Comparison of ENCODE assay signal across 13 cellular contexts in the genomic region with DNA sequence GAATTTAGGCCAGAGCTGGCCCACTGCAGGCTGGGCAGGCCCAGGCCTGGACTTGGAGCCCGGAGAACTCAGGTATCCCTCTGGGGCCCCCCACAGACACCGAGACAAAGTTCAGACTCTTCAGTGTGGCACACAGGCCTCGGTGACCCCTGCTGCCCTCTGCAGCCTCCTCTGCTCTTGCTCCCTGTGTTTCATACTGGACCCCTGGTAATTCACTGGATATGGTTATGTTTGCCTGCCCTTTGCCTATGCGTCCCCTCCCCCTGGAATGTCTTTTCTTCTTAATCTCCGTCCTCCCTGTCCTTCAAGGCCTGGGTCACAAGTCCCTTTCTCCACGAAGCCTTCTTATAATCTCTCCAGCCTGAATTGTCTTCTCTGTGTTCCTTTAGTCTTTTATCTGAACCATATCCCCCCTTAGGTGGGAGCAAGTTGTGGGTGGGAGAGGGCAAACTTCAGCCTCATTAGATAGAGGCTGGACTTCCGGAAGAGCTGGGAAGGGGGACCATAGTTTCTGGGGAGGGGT. TPM values are rescaled to one million over a fixed set of nuclear protein-coding genes. Genes with fewer than 3 reads are reported as not detected.
DNase-seq lines count a peak whose midpoint lies in the region; ATAC-seq and TF ChIP-seq lines count a peak whose summit lies in the region.
"Had no signal": no experiment of that assay in that cellular context is flagged by ENCODE, and none has a peak within 500 bp of the region (broad histone marks: within the 10 kb centered on the region; RNA-seq: fewer than 3 reads in every experiment).

No MANE protein-coding gene starts in this region.

- H2AFZ ChIP-seq in mesenchymal stem cell (ENCODE audit: low read depth, low read length), result no peak overlapping the region

- H3K79me1 ChIP-seq in mesenchymal stem cell (replicated peaks; ENCODE audit: low read length, poor library complexity, severe bottlenecking), result peaks cover 55% of the 10 kb centered on the region

- peak overlapping the region; percentile 83 for H3K9ac ChIP-seq in mesenchymal stem cell (ENCODE audit: low read length)

- POLR2A ChIA-PET in activated CD4-positive, alpha-beta T cell treated with anti-CD3 and anti-CD28 coated beads, Interleukin-2, amount 10 ng/mL, durations not matched to agents 7 days and 5 days (lab: Charles Lee), result no interaction called here

- H3K27me3 Mint-ChIP-seq in chondrocyte (ENCODE audit: low read depth), result no peaks in the 10 kb centered on the region
- peaks cover 21% of the 10 kb centered on the region for H3K27me3 Mint-ChIP-seq in activated CD4-positive, alpha-beta T cell treated with anti-CD3 and anti-CD28 coated beads, Interleukin-2, amount 10 ng/mL, durations not matched to agents 7 days and 5 days

- H3K27me3 ChIP-seq in H7 (ENCODE audit: control insufficient read depth, insufficient read depth, low read length) (peaks cover 17% of the 10 kb centered on the region), mesenchymal stem cell (ENCODE audit: control insufficient read depth in 1 of 2, insufficient read depth in 1 of 2, low read length in 2 of 2) (no peaks in the 10 kb centered on the region)
- H3K27me3 ChIP-seq: SJCRH30 had no signal

- no peak for ATAC-seq in stimulated activated effector memory CD8-positive, alpha-beta T cell treated with anti-CD3 and anti-CD28 coated beads, Interleukin-12 subunit alpha, Interleukin-12 subunit beta, amount 100 ng/mL, for 72 hours
- ATAC-seq in mucosa of descending colon, result no peak
- ATAC-seq in HG02571 (IDR thresholded peaks at IDR 0.05; ENCODE audit: unreplicated experiment), result no peak

- peak overlapping the region in 1 of 2 experiments; percentile 37 for H3K4ac ChIP-seq in mesenchymal stem cell (ENCODE audit: low read depth in 1 of 2, low read length in 2 of 2)

- H3K36me3 ChIP-seq in H7 (replicated peaks; ENCODE audit: control insufficient read depth, insufficient read depth, low read length) (no peaks in the 10 kb centered on the region), mesenchymal stem cell (ENCODE audit: control insufficient read depth in 1 of 2, insufficient read depth in 2 of 2, low read depth in 1 of 2, low read length in 2 of 2) (peaks cover 32 to 41% of the 10 kb centered on the region in 2 experiments), mucosa of descending colon (ENCODE audit: low read depth) (no peaks in the 10 kb centered on the region)
- H3K36me3 ChIP-seq: SJCRH30 had no signal

- no peak overlapping the region for H3K14ac ChIP-seq in mesenchymal stem cell (ENCODE audit: low read length in 2 of 2)

- H2AK5ac ChIP-seq in mesenchymal stem cell (ENCODE audit: low read length, severe bottlenecking), result peak overlapping the region; percentile 82

- H3K4me2 ChIP-seq in mesenchymal stem cell (ENCODE audit: low read length, poor library complexity, severe bottlenecking), result peak overlapping the region; percentile 11

- WGBS in mesenchymal stem cell, result 51% methylated on average over 4 of the region's 7 CpGs

- H2BK15ac ChIP-seq in mesenchymal stem cell (ENCODE audit: low read depth, poor library complexity, severe bottlenecking), result peak overlapping the region; percentile 70

- peaks cover 16% of the 10 kb centered on the region for H3K36me3 Mint-ChIP-seq in chondrocyte (ENCODE audit: low read depth)
- H3K36me3 Mint-ChIP-seq in stimulated activated effector memory CD8-positive, alpha-beta T cell treated with anti-CD3 and anti-CD28 coated beads, Interleukin-12 subunit alpha, Interleukin-12 subunit beta, amount 100 ng/mL, for 72 hours, result no peaks in the 10 kb centered on the region
- H3K36me3 Mint-ChIP-seq in activated CD4-positive, alpha-beta T cell treated with anti-CD3 and anti-CD28 coated beads, Interleukin-2, amount 10 ng/mL, durations not matched to agents 7 days and 5 days (ENCODE audit: low read depth), result no peaks in the 10 kb centered on the region

- H3K18ac ChIP-seq in mesenchymal stem cell (ENCODE audit: low read depth in 1 of 2, low read length in 2 of 2), result peak overlapping the region in 1 of 2 experiments; percentile 73

- no peak overlapping the region for H2BK5ac ChIP-seq in mesenchymal stem cell (ENCODE audit: low read depth, low read length, poor library complexity, severe bottlenecking)

- DNase-seq in H7 (peak; percentile 60), chondrocyte (ENCODE audit: low spot score) (peak; percentile 41), mesenchymal stem cell (no peak), mucosa of descending colon (no peak)
- DNase-seq in stimulated activated effector memory CD8-positive, alpha-beta T cell treated with anti-CD3 and anti-CD28 coated beads, Interleukin-12 subunit alpha, Interleukin-12 subunit beta, amount 100 ng/mL, for 72 hours (ENCODE audit: low spot score in 2 of 2), result no peak
- DNase-seq in activated CD4-positive, alpha-beta T cell treated with anti-CD3 and anti-CD28 coated beads, Interleukin-2, amount 10 ng/mL, durations not matched to agents 7 days and 5 days, result no peak
- no peak for DNase-seq in activated CD4-positive, alpha-beta T cell treated with anti-CD3 and anti-CD28 coated beads for 1 hour
- DNase-seq: activated CD4-positive, CD25-positive, alpha-beta regulatory T cell treated with anti-CD3 and anti-CD28 coated beads, Interleukin-2, amount 50 U/mL, for 72 hours; activated effector memory CD4-positive, alpha-beta T cell treated with anti-CD3 and anti-CD28 coated beads, Interleukin-2, amount 50 U/mL, for 16 hours; NCI-H1092; SJCRH30 had no signal

- TF ChIP-seq CTCF in chondrocyte (IDR thresholded peaks at IDR 0.05) (no peak), mucosa of descending colon (IDR thresholded peaks at IDR 0.05) (no peak)

- CTCF ChIA-PET in activated CD4-positive, alpha-beta T cell treated with anti-CD3 and anti-CD28 coated beads, Interleukin-2, amount 10 ng/mL, durations not matched to agents 7 days and 5 days (lab: Charles Lee), result interaction anchor here (0.8 to 1.9 kb wide), 2 partner anchors 17 to 22 kb away, joined by 4 read pairs; no protein-coding TSS in a partner anchor

- peak overlapping the region; percentile 54 for H4K91ac ChIP-seq in mesenchymal stem cell (ENCODE audit: low read length)

- intact Hi-C loops in mucosa of descending colon (cut with DNase I, micrococcal nuclease), result no loop called here

- H4K8ac ChIP-seq in mesenchymal stem cell (ENCODE audit: low read length), result no peak overlapping the region

- H3K9me3 ChIP-seq in mesenchymal stem cell (ENCODE audit: control insufficient read depth, low read length) (no peaks in the 10 kb centered on the region), mucosa of descending colon (no peaks in the 10 kb centered on the region)
- H3K9me3 ChIP-seq: SJCRH30 had no signal

- no peak overlapping the region for H3K4me3 Mint-ChIP-seq in chondrocyte (ENCODE audit: unreplicated experiment)
- H3K4me3 Mint-ChIP-seq in stimulated activated effector memory CD8-positive, alpha-beta T cell treated with anti-CD3 and anti-CD28 coated beads, Interleukin-12 subunit alpha, Interleukin-12 subunit beta, amount 100 ng/mL, for 72 hours, result peak overlapping the region; percentile 45
- no peak overlapping the region for H3K4me3 Mint-ChIP-seq in activated CD4-positive, alpha-beta T cell treated with anti-CD3 and anti-CD28 coated beads, Interleukin-2, amount 10 ng/mL, durations not matched to agents 7 days and 5 days

- H3K4me1 ChIP-seq in mesenchymal stem cell (ENCODE audit: control insufficient read depth, insufficient read depth, low read depth, low read length) (peaks cover 43% of the 10 kb centered on the region), mucosa of descending colon (ENCODE audit: low read depth) (peaks cover 12% of the 10 kb centered on the region)
- H3K4me1 ChIP-seq: SJCRH30 had no signal

- no peak overlapping the region for H3K4me3 ChIP-seq in H7 (ENCODE audit: insufficient read depth, low read depth, low read length)
- H3K4me3 ChIP-seq in mesenchymal stem cell (ENCODE audit: insufficient read depth in 1 of 2, low read depth in 1 of 2, low read length in 2 of 2), result no peak overlapping the region
- H3K4me3 ChIP-seq in mucosa of descending colon, result no peak overlapping the region
- H3K4me3 ChIP-seq: SJCRH30 had no signal

- H3K23ac ChIP-seq in mesenchymal stem cell (ENCODE audit: low read length in 2 of 2), result peak overlapping the region in 1 of 2 experiments; percentile 42

- peak overlapping the region; percentile 64 for H2BK120ac ChIP-seq in mesenchymal stem cell (ENCODE audit: low read depth, low read length)

- H3K4me1 Mint-ChIP-seq in chondrocyte (ENCODE audit: low read depth), result peaks cover 50% of the 10 kb centered on the region
- peaks cover 18% of the 10 kb centered on the region for H3K4me1 Mint-ChIP-seq in stimulated activated effector memory CD8-positive, alpha-beta T cell treated with anti-CD3 and anti-CD28 coated beads, Interleukin-12 subunit alpha, Interleukin-12 subunit beta, amount 100 ng/mL, for 72 hours
- H3K4me1 Mint-ChIP-seq in activated CD4-positive, alpha-beta T cell treated with anti-CD3 and anti-CD28 coated beads, Interleukin-2, amount 10 ng/mL, durations not matched to agents 7 days and 5 days, result peaks cover 17% of the 10 kb centered on the region

- H3K9me3 Mint-ChIP-seq in chondrocyte (ENCODE audit: low read depth), result no peaks in the 10 kb centered on the region
- H3K9me3 Mint-ChIP-seq in stimulated activated effector memory CD8-positive, alpha-beta T cell treated with anti-CD3 and anti-CD28 coated beads, Interleukin-12 subunit alpha, Interleukin-12 subunit beta, amount 100 ng/mL, for 72 hours, result no peaks in the 10 kb centered on the region
- H3K9me3 Mint-ChIP-seq in activated CD4-positive, alpha-beta T cell treated with anti-CD3 and anti-CD28 coated beads, Interleukin-2, amount 10 ng/mL, durations not matched to agents 7 days and 5 days, result no peaks in the 10 kb centered on the region

- peak overlapping the region; percentile 83 for H3K27ac Mint-ChIP-seq in chondrocyte (ENCODE audit: unreplicated experiment)
- H3K27ac Mint-ChIP-seq in stimulated activated effector memory CD8-positive, alpha-beta T cell treated with anti-CD3 and anti-CD28 coated beads, Interleukin-12 subunit alpha, Interleukin-12 subunit beta, amount 100 ng/mL, for 72 hours, result no peak overlapping the region
- no peak overlapping the region for H3K27ac Mint-ChIP-seq in activated CD4-positive, alpha-beta T cell treated with anti-CD3 and anti-CD28 coated beads, Interleukin-2, amount 10 ng/mL, durations not matched to agents 7 days and 5 days

- H3K27ac ChIP-seq in mesenchymal stem cell (ENCODE audit: low read length, poor library complexity, severe bottlenecking), result peak overlapping the region; percentile 35
- H3K27ac ChIP-seq: C4-2B, SJCRH30 had no signal

- peak overlapping the region; percentile 6 to 31 for H2BK12ac ChIP-seq in mesenchymal stem cell (ENCODE audit: low read length in 2 of 2)

RNA-seq across cellular contexts. Expression of gene GSN, which starts 30.1 kb away (rescaled TPM):
- 73.0 and 78.5 TPM in 2 replicates for total RNA-seq in H7 (2014; rRNA removed; shearing (Covaris generic))
- total RNA-seq in chondrocyte (260 to 291 TPM (median 290 TPM) in 3 replicates), mucosa of descending colon (100 to 1,000 TPM; 443 to 952 (median 937) TPM)
- polyA plus RNA-seq in mesenchymal stem cell (2013, experiment 1 of 2), result 196 TPM
- polyA plus RNA-seq in mesenchymal stem cell (2013, experiment 2 of 2), result 192 TPM
- total RNA-seq in activated CD4-positive, alpha-beta T cell treated with anti-CD3 and anti-CD28 coated beads, Interleukin-2, amount 10 ng/mL, durations not matched to agents 7 days and 5 days, result 1 to 10 TPM; 2.9 to 3.4 TPM

Comparison
In these comparisons a context has a peak if more than half of its experiments do, and no peak if none do; other contexts are left out.
1. DNase-seq: peak in H7 (single experiment) and chondrocyte (single experiment); none in mesenchymal stem cell (single experiment), stimulated activated effector memory CD8-positive, alpha-beta T cell treated with anti-CD3 and anti-CD28 coated beads, Interleukin-12 subunit alpha, Interleukin-12 subunit beta, amount 100 ng/mL, for 72 hours (0 of 2), activated CD4-positive, alpha-beta T cell treated with anti-CD3 and anti-CD28 coated beads, Interleukin-2, amount 10 ng/mL, durations not matched to agents 7 days and 5 days (single experiment), mucosa of descending colon (0 of 3) and activated CD4-positive, alpha-beta T cell treated with anti-CD3 and anti-CD28 coated beads for 1 hour (single experiment).
2. RNA of gene GSN, which starts 30.1 kb away (total RNA-seq): 443 to 952 TPM in mucosa of descending colon, 260 to 291 TPM in chondrocyte and 73.0 to 78.5 TPM in H7; 2.9 to 3.4 TPM in activated CD4-positive, alpha-beta T cell treated with anti-CD3 and anti-CD28 coated beads, Interleukin-2, amount 10 ng/mL, durations not matched to agents 7 days and 5 days; every median in the first group is over 10 times any median in the second.